In the genomic region with DNA sequence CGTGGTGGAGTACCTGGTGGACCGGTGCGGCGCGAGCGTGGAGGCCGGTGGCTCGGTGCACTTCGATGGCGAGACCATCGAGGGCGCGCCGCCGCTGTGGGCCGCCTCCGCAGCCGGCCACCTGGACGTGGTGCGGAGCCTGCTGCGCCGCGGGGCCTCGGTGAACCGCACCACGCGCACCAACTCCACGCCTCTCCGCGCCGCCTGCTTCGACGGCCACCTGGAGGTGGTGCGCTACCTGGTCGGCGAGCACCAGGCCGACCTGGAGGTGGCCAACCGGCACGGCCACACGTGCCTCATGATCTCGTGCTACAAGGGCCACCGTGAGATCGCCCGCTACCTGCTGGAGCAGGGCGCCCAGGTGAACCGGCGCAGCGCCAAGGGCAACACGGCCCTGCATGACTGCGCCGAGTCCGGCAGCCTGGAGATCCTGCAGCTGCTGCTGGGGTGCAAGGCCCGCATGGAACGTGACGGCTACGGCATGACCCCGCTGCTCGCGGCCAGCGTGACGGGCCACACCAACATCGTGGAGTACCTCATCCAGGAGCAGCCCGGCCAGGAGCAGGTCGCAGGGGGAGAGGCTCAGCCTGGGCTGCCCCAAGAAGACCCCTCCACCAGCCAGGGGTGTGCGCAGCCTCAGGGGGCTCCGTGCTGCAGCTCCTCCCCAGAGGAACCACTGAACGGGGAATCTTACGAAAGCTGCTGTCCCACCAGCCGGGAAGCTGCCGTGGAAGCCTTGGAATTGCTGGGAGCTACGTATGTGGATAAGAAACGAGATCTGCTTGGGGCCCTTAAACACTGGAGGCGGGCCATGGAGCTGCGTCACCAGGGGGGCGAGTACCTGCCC, we compare ENCODE assay signal across 8 cellular contexts. TPM values are rescaled to one million over a fixed set of nuclear protein-coding genes. Genes with fewer than 3 reads are reported as not detected.
DNase-seq lines count a peak whose midpoint lies in the region; ATAC-seq, FAIRE-seq and TF ChIP-seq lines count a peak whose summit lies in the region.
"Not testable (repeated sequence)": the region's sequence is repeated elsewhere in the genome, so short reads cannot be mapped to it uniquely, and the experiment has no call there.

No MANE protein-coding gene starts in this region.

- H3K4me3 ChIP-seq in AG09309 (ENCODE audit: control insufficient read depth, low read depth, low read length) (peak overlapping the region; percentile 75), HEK293 (ENCODE audit: low read depth, low read length) (peak overlapping the region; percentile 97), choroid plexus epithelial cell (ENCODE audit: low read depth, low read length) (peak overlapping the region; percentile 89), left ventricle myocardium inferior (peak overlapping the region; percentile 96), mucosa of stomach (ENCODE audit: low read length) (peak overlapping the region; percentile 63), small intestine (ENCODE audit: low read depth in 1 of 2, low read length in 2 of 2) (peak overlapping the region; percentile 85)

- 7 to 8% (median 8%) methylated on average over 44 to 75 of the region's 75 CpGs for WGBS in small intestine, 3 donors

- H3K36me3 Mint-ChIP-seq in activated T-cell treated with anti-CD3 and anti-CD28 coated beads, Interleukin-2, amount 50 U/mL, for 72 hours (ENCODE audit: insufficient read depth in 2 of 2): not testable (repeated sequence)

- H3K4me1 Mint-ChIP-seq in activated T-cell treated with anti-CD3 and anti-CD28 coated beads, Interleukin-2, amount 50 U/mL, for 72 hours (ENCODE audit: low read depth): peaks cover 49% of the 10 kb centered on the region

- not testable (repeated sequence) for FAIRE-seq in small intestine (lab: Jason Lieb, UNC)

- not testable (repeated sequence) for H3K4me1 ChIP-seq in HEK293 (ENCODE audit: control insufficient read depth, insufficient read depth, low read length); small intestine (ENCODE audit: control insufficient read depth in 2 of 2, insufficient read depth in 1 of 2, low read depth in 1 of 2, low read length in 1 of 2)
- H3K4me1 ChIP-seq in left ventricle myocardium inferior: peaks cover 58% of the 10 kb centered on the region
- peaks cover 25% of the 10 kb centered on the region for H3K4me1 ChIP-seq in mucosa of stomach (ENCODE audit: control insufficient read depth, insufficient read depth, low read length)

- not testable (repeated sequence) for H3K9me3 ChIP-seq in HEK293 (ENCODE audit: control insufficient read depth, insufficient read depth, low read depth, low read length); left ventricle myocardium inferior (replicated peaks); mucosa of stomach (ENCODE audit: control insufficient read depth, low read length); small intestine (ENCODE audit: control insufficient read depth, low read depth)

- TF ChIP-seq CTCF in AG09309 (IDR thresholded peaks at IDR 0.05; ENCODE audit: control insufficient read depth, insufficient read depth, low read depth, low read length, missing control alignments); choroid plexus epithelial cell (conservative IDR thresholded peaks at IDR 0.05; ENCODE audit: low read depth, low read length); left ventricle myocardium inferior (IDR thresholded peaks at IDR 0.05; ENCODE audit: borderline replicate concordance): not testable (repeated sequence)
- peak; percentile 36; the same call in 1 of the 2 replicates for TF ChIP-seq CTCF in HEK293 (tag by site-specific recombination; IDR thresholded peaks at IDR 0.05)

- CTCF ChIA-PET in HEK293 (lab: Yijun Ruan, JAX): interaction anchor here (0.7 to 8.6 kb wide), 8 partner anchors 9 to 213 kb away, joined by 3 to 154 read pairs (median 10); no protein-coding TSS in a partner anchor

- H3K27ac Mint-ChIP-seq in activated T-cell treated with anti-CD3 and anti-CD28 coated beads, Interleukin-2, amount 50 U/mL, for 72 hours: not testable (repeated sequence)

- H3K27ac ChIP-seq in HEK293 (ENCODE audit: extremely low read depth, low read depth, low read length) (peak overlapping the region; percentile 88), left ventricle myocardium inferior (replicated peaks) (peak overlapping the region; percentile 97), small intestine (ENCODE audit: low read depth in 1 of 2, low read length in 1 of 2) (peak overlapping the region; percentile 82 to 97)

- peak overlapping the region; percentile 79 to 91 for H3K4me3 Mint-ChIP-seq in activated T-cell treated with anti-CD3 and anti-CD28 coated beads, Interleukin-2, amount 50 U/mL, for 72 hours

- intact Hi-C loops in left ventricle myocardium inferior (cut with micrococcal nuclease): not testable (repeated sequence)

- POLR2A ChIA-PET in HEK293 (lab: Yijun Ruan, JAX): interaction anchor here (0.7 to 1.7 kb wide), 5 partner anchors 8 to 257 kb away, joined by 3 to 8 read pairs (median 5); a partner anchor contains a TSS

- H3K27me3 ChIP-seq in left ventricle myocardium inferior (ENCODE audit: low read depth); mucosa of stomach (ENCODE audit: control insufficient read depth, insufficient read depth, low read length); small intestine (ENCODE audit: control insufficient read depth in 2 of 2, insufficient read depth in 2 of 2, low read length in 2 of 2): not testable (repeated sequence)

- DNase-seq in AG09309 (ENCODE audit: low read depth); activated T-cell treated with anti-CD3 and anti-CD28 coated beads, Interleukin-2, amount 50 U/mL, for 72 hours; choroid plexus epithelial cell (ENCODE audit: low read depth); left ventricle myocardium inferior; small intestine: not testable (repeated sequence)
- DNase-seq in RKO (ENCODE audit: low spot score): peak; percentile 35

- peaks cover 0 to 36% of the 10 kb centered on the region in 2 experiments; a peak in 2 of 3 replicates for H3K36me3 ChIP-seq in HEK293 (ENCODE audit: control insufficient read depth in 2 of 2, insufficient read depth in 1 of 2, low read length in 2 of 2)
- peaks cover 40% of the 10 kb centered on the region for H3K36me3 ChIP-seq in left ventricle myocardium inferior
- H3K36me3 ChIP-seq in mucosa of stomach (ENCODE audit: control insufficient read depth, insufficient read depth, low read length); small intestine (ENCODE audit: control insufficient read depth in 2 of 2, insufficient read depth in 2 of 2, low read length in 2 of 2): not testable (repeated sequence)

- not testable (repeated sequence) for H3K27me3 Mint-ChIP-seq in activated T-cell treated with anti-CD3 and anti-CD28 coated beads, Interleukin-2, amount 50 U/mL, for 72 hours (ENCODE audit: low read depth)

- H3K9ac ChIP-seq in mucosa of stomach (ENCODE audit: low read length): peak overlapping the region; percentile 75

- H3K9me3 Mint-ChIP-seq in activated T-cell treated with anti-CD3 and anti-CD28 coated beads, Interleukin-2, amount 50 U/mL, for 72 hours: not testable (repeated sequence)

- ATAC-seq in activated T-cell treated with anti-CD3 and anti-CD28 coated beads, Interleukin-2, amount 50 U/mL, for 72 hours (replicated peaks in 1 of 2): not testable (repeated sequence)

TF ChIP-seq in HEK293, 187 proteins besides CTCF, POLR2A, EP300 and RAD21 (continues in another document):
- TF ChIP-seq, protein P1, sequence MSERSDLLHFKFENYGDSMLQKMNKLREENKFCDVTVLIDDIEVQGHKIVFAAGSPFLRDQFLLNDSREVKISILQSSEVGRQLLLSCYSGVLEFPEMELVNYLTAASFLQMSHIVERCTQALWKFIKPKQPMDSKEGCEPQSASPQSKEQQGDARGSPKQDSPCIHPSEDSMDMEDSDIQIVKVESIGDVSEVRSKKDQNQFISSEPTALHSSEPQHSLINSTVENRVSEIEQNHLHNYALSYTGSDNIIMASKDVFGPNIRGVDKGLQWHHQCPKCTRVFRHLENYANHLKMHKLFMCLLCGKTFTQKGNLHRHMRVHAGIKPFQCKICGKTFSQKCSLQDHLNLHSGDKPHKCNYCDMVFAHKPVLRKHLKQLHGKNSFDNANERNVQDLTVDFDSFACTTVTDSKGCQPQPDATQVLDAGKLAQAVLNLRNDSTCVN (tag by site-specific recombination; optimal IDR thresholded peaks at IDR 0.05): peak; percentile 62
- TF ChIP-seq, protein P2, sequence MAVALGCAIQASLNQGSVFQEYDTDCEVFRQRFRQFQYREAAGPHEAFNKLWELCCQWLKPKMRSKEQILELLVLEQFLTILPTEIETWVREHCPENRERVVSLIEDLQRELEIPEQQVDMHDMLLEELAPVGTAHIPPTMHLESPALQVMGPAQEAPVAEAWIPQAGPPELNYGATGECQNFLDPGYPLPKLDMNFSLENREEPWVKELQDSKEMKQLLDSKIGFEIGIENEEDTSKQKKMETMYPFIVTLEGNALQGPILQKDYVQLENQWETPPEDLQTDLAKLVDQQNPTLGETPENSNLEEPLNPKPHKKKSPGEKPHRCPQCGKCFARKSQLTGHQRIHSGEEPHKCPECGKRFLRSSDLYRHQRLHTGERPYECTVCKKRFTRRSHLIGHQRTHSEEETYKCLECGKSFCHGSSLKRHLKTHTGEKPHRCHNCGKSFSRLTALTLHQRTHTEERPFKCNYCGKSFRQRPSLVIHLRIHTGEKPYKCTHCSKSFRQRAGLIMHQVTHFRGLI (tag by site-specific recombination; IDR thresholded peaks at IDR 0.05): peak; percentile 72; the same call in 1 of the 2 replicates
- TF ChIP-seq ZNF121 (tag by site-specific recombination; IDR thresholded peaks at IDR 0.05): 0 out of 2 replicates have a peak, but pooled peaks have one; percentile 18
- peak; percentile 46 for TF ChIP-seq ZNF335 (tag by site-specific recombination; conservative IDR thresholded peaks at IDR 0.05)

RNA-seq across cellular contexts. Expression of a gene that starts 0.7 kb away (rescaled TPM):
- 10 to 100 TPM in 1 of 2 donors, 1 to 10 TPM in 1; 9.8 to 11.8 TPM for total RNA-seq in activated T-cell treated with anti-CD3 and anti-CD28 coated beads, Interleukin-2, amount 50 U/mL, for 72 hours
- total RNA-seq in left ventricle myocardium inferior: 46.5 TPM
- 1 to 10 TPM; 3.0 to 6.0 (median 3.4) TPM for polyA plus RNA-seq in small intestine

RNA-seq across cellular contexts. Expression of a gene that starts 39.3 kb away (rescaled TPM):
- total RNA-seq in activated T-cell treated with anti-CD3 and anti-CD28 coated beads, Interleukin-2, amount 50 U/mL, for 72 hours: 10 to 100 TPM; 18.7 to 20.5 TPM
- total RNA-seq in left ventricle myocardium inferior: 6.1 TPM
- 10 to 100 TPM; 14.3 to 38.0 (median 23.2) TPM for polyA plus RNA-seq in small intestine
